In the genomic region with DNA sequence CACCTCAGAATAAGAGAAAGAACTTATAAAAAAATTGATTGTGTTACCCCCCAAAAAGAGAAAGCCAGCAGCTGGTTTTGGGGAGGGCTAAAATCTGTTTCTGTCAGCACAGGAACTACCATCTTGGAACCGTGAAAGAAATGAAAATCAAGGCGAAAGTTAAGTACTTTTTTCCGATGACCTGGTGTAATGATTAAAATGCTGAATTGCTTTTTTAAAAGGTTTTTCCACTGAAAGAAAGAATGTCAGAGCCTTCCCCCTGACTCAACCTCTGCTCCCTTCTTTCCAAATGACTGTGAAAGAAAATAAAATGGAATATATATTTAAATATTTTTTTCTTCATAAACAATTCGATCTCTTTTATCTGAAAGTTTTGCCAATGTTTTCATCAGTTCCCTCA, we compare ENCODE assay signal across 21 cellular contexts.
DNase-seq lines count a peak whose midpoint lies in the region; ATAC-seq, FAIRE-seq and TF ChIP-seq lines count a peak whose summit lies in the region.
"Had no signal": no experiment of that assay in that cellular context is flagged by ENCODE, and none has a peak within 500 bp of the region (broad histone marks: within the 10 kb centered on the region; RNA-seq: fewer than 3 reads in every experiment).

No MANE protein-coding gene starts in this region.

- intact Hi-C loops in K562 (cut with micrococcal nuclease), result no loop called here

- H3K27me3 ChIP-seq in GM23338 (ENCODE audit: insufficient read depth), result no peaks in the 10 kb centered on the region
- H3K27me3 ChIP-seq in H9 (ENCODE audit: insufficient read depth, low read length), result no peaks in the 10 kb centered on the region
- no peaks in the 10 kb centered on the region for H3K27me3 ChIP-seq in K562 (ENCODE audit: control insufficient read depth in 2 of 2, insufficient read depth in 2 of 2, low read length in 2 of 2)
- H3K27me3 ChIP-seq: BLaER1 treated with 17β-estradiol and CSF1 and Interleukin-3, amounts not matched to agents 10 nM and 100 nM had no signal

- WGBS in H9 (ENCODE audit: extremely low coverage, insufficient read length, low lambda C conversion rate), result no CpG with 5 or more reads among the region's 4 CpGs
- WGBS in K562 (ENCODE audit: insufficient coverage, low coverage, missing lambda C conversion rate), result 2% methylated on average over 4 of the region's 4 CpGs

- H2BK120ac ChIP-seq in H9 (ENCODE audit: low read depth, low read length, poor library complexity, severe bottlenecking), result no peak overlapping the region

- H4K20me1 ChIP-seq in GM23338 (replicated peaks; ENCODE audit: insufficient read depth), result no peaks in the 10 kb centered on the region
- no peaks in the 10 kb centered on the region for H4K20me1 ChIP-seq in H9 (ENCODE audit: control insufficient read depth, insufficient read depth, insufficient read length)
- H4K20me1 ChIP-seq in K562 (replicated peaks; ENCODE audit: control insufficient read depth, insufficient read depth, low read length), result no peaks in the 10 kb centered on the region
- H4K20me1 ChIP-seq: BLaER1 treated with 17β-estradiol and CSF1 and Interleukin-3, amounts not matched to agents 10 nM and 100 nM had no signal

- no peak for TF ChIP-seq RAD21 in K562 (CRISPR knock-in tag; conservative IDR thresholded peaks at IDR 0.05 in 1 of 2, IDR thresholded peaks at IDR 0.05 in 1 of 2)

- H3K4me2 ChIP-seq in GM23338, result no peak overlapping the region
- H3K4me2 ChIP-seq in H9 (ENCODE audit: insufficient read depth, insufficient read length, low read length), result no peak overlapping the region
- H3K4me2 ChIP-seq in K562 (ENCODE audit: insufficient read depth, low read length), result no peak overlapping the region
- H3K4me2 ChIP-seq: A549; BLaER1 treated with 17β-estradiol and CSF1 and Interleukin-3, amounts not matched to agents 10 nM and 100 nM had no signal

- no peak overlapping the region for H2AK5ac ChIP-seq in H9 (ENCODE audit: insufficient read length, low read length)

- H3K4me3 Mint-ChIP-seq in GM23338 (no peak overlapping the region), H9 (no peak overlapping the region)
- H3K4me3 Mint-ChIP-seq: B cell; CD4-positive, alpha-beta T cell; CD8-positive, alpha-beta T cell had no signal

- in situ Hi-C loops in K562 (cut with MboI), result no loop called here

- no peak overlapping the region for H3K4me3 ChIP-seq in GM23338
- H3K4me3 ChIP-seq in K562, result no peak overlapping the region
- H3K4me3 ChIP-seq: A549; BLaER1 treated with 17β-estradiol and CSF1 and Interleukin-3, amounts not matched to agents 10 nM and 100 nM had no signal

- no peak overlapping the region for H2BK20ac ChIP-seq in H9 (ENCODE audit: low read depth, low read length, poor library complexity, severe bottlenecking)

- no peak overlapping the region for H3K23ac ChIP-seq in H9 (ENCODE audit: insufficient read length, low read depth, low read length)

- TF ChIP-seq POLR2A in K562 (conservative IDR thresholded peaks at IDR 0.05), result no peak

- TF ChIP-seq CTCF in GM23338 (conservative IDR thresholded peaks at IDR 0.05; ENCODE audit: low read depth in 2 of 2) (no peak), H9 (conservative IDR thresholded peaks at IDR 0.05) (no peak), K562 (IDR thresholded peaks at IDR 0.05 in 2 of 3, conservative IDR thresholded peaks at IDR 0.05 in 1 of 3; ENCODE audit: insufficient read depth in 2 of 3, low read depth in 1 of 3, low read length in 3 of 3) (no peak)

- no peak overlapping the region for H2BK15ac ChIP-seq in H9 (ENCODE audit: low read depth, low read length)

- no peak overlapping the region for H3T11ph ChIP-seq in H9 (ENCODE audit: low read length)

- no peaks in the 10 kb centered on the region for H3K36me3 Mint-ChIP-seq in GM23338 (ENCODE audit: low read depth)
- H3K36me3 Mint-ChIP-seq in H9 (ENCODE audit: insufficient read depth in 1 of 3, low read depth in 3 of 3), result no peaks in the 10 kb centered on the region
- H3K36me3 Mint-ChIP-seq: CD8-positive, alpha-beta T cell had no signal

- H3K14ac ChIP-seq in H9 (ENCODE audit: insufficient read depth, low read length), result no peak overlapping the region

- H2AFZ ChIP-seq in GM23338, result peak overlapping the region; percentile 57
- peak overlapping the region; percentile 22 for H2AFZ ChIP-seq in H9 (ENCODE audit: low read length)
- no peak overlapping the region for H2AFZ ChIP-seq in K562 (ENCODE audit: low read depth, low read length)

- no peaks in the 10 kb centered on the region for H3K23me2 ChIP-seq in H9 (ENCODE audit: insufficient read length, low read depth, low read length, poor library complexity, severe bottlenecking)

- H3K27ac ChIP-seq in GM23338 (ENCODE audit: low read depth) (no peak overlapping the region), H9 (ENCODE audit: insufficient read length, low read depth, low read length) (no peak overlapping the region), K562 (ENCODE audit: extremely low read depth, low read depth, low read length) (no peak overlapping the region)
- H3K27ac ChIP-seq: A549; BLaER1 treated with 17β-estradiol and CSF1 and Interleukin-3, amounts not matched to agents 10 nM and 100 nM; C4-2B had no signal

- FAIRE-seq in K562 (lab: Jason Lieb, UNC), result no peak
- FAIRE-seq: A549, D721Med, G401.6, GM12891 had no signal

- no peak for TF ChIP-seq EP300 in K562 (IDR thresholded peaks at IDR 0.05; ENCODE audit: low read length)

- H3K9ac ChIP-seq in H9 (ENCODE audit: extremely low read depth, insufficient read length, low read length), result no peak overlapping the region
- no peak overlapping the region for H3K9ac ChIP-seq in K562 (ENCODE audit: insufficient read depth in 1 of 2, low read depth in 2 of 2, low read length in 2 of 2)
- H3K9ac ChIP-seq: BLaER1 treated with 17β-estradiol and CSF1 and Interleukin-3, amounts not matched to agents 10 nM and 100 nM had no signal

- no peaks in the 10 kb centered on the region for H3K36me3 ChIP-seq in GM23338 (ENCODE audit: insufficient read depth)
- no peaks in the 10 kb centered on the region for H3K36me3 ChIP-seq in K562 (ENCODE audit: control insufficient read depth, insufficient read depth, low read length)
- H3K36me3 ChIP-seq: BLaER1 treated with 17β-estradiol and CSF1 and Interleukin-3, amounts not matched to agents 10 nM and 100 nM had no signal

- ATAC-seq in GM23338 (no peak), K562 (no peak), HG02840 (IDR thresholded peaks at IDR 0.05; ENCODE audit: low FRiP score, unreplicated experiment) (no peak)
- ATAC-seq: A549; CD8-positive, alpha-beta T cell had no signal

- H3K27ac Mint-ChIP-seq in GM23338, result no peak overlapping the region
- H3K27ac Mint-ChIP-seq in H9, result no peak overlapping the region
- H3K27ac Mint-ChIP-seq: B cell; CD4-positive, alpha-beta T cell; CD8-positive, alpha-beta T cell had no signal

- no peaks in the 10 kb centered on the region for H3K79me2 ChIP-seq in GM23338 (replicated peaks; ENCODE audit: insufficient read depth)
- H3K79me2 ChIP-seq in H9 (ENCODE audit: insufficient read depth, low read length), result no peaks in the 10 kb centered on the region
- no peaks in the 10 kb centered on the region for H3K79me2 ChIP-seq in K562 (ENCODE audit: control insufficient read depth, insufficient read depth, low read length)

- H3K9me1 ChIP-seq in K562 (ENCODE audit: control insufficient read depth, insufficient read depth, low read length), result no peaks in the 10 kb centered on the region

- no peak overlapping the region for H3K4ac ChIP-seq in H9 (ENCODE audit: low read depth, low read length)

- DNase-seq in GM23338 (ENCODE audit: low spot score) (no peak), H9 (no peak), K562 (ENCODE audit: extremely low read depth in 1 of 4, low spot score in 3 of 4) (no peak), NCI-H1930 (lab: John Stamatoyannopoulos, UW) (no peak), A172 (ENCODE audit: low spot score) (no peak)
- DNase-seq: 8988T; AML-193; Caco-2; Calu3; CD4-positive, alpha-beta T cell; CD8-positive, alpha-beta T cell; DMS79 treated with DMSO at 0.1 percent for 48 hours; GF-D8 had no signal

- H3K9me2 ChIP-seq in GM23338 (ENCODE audit: insufficient read depth), result no peaks in the 10 kb centered on the region

- H3K79me1 ChIP-seq in H9 (ENCODE audit: insufficient read depth, low read depth, low read length, poor library complexity, severe bottlenecking), result no peaks in the 10 kb centered on the region

- no peak overlapping the region for H3K56ac ChIP-seq in H9 (ENCODE audit: insufficient read length, low read depth, low read length)

- no peak overlapping the region for H4K8ac ChIP-seq in H9 (replicated peaks; ENCODE audit: insufficient read length, low read depth, low read length)

- H3K27me3 Mint-ChIP-seq in GM23338 (ENCODE audit: insufficient read depth, low read depth, poor library complexity), result no peaks in the 10 kb centered on the region
- peaks cover 2% of the 10 kb centered on the region; the same call in 1 of the 2 replicates for H3K27me3 Mint-ChIP-seq in H9 (ENCODE audit: low read depth)
- H3K27me3 Mint-ChIP-seq: CD4-positive, alpha-beta T cell had no signal

- CTCF ChIA-PET in K562 (lab: Yijun Ruan, JAX; ENCODE audit: low intra/inter-chr PET ratio), result no interaction called here

- H3K9me3 ChIP-seq in H9 (ENCODE audit: control insufficient read depth, low read depth, low read length), result no peaks in the 10 kb centered on the region
- H3K9me3 ChIP-seq in K562 (replicated peaks; ENCODE audit: control insufficient read depth, insufficient read depth, low read depth, low read length), result no peaks in the 10 kb centered on the region
- H3K9me3 ChIP-seq: A549, Caco-2 had no signal

- no peak overlapping the region for H4K91ac ChIP-seq in H9 (ENCODE audit: insufficient read length, low read depth, low read length)

- POLR2A ChIA-PET in K562 (lab: Yijun Ruan, JAX), result no interaction called here

- no peak overlapping the region for H4K5ac ChIP-seq in H9 (ENCODE audit: insufficient read length, low read depth, low read length)

- no peak overlapping the region for H3K18ac ChIP-seq in H9 (ENCODE audit: insufficient read length, low read depth, low read length)

- no peak overlapping the region for H2BK5ac ChIP-seq in H9 (ENCODE audit: insufficient read length, low read length)

- H3K4me1 ChIP-seq in GM23338 (ENCODE audit: insufficient read depth) (no peaks in the 10 kb centered on the region), H9 (ENCODE audit: insufficient read depth, low read length) (no peaks in the 10 kb centered on the region; the same call in 1 of the 2 replicates), K562 (replicated peaks in 1 of 2; ENCODE audit: control insufficient read depth in 2 of 2, insufficient read depth in 2 of 2, low read length in 2 of 2) (no peaks in the 10 kb centered on the region)
- H3K4me1 ChIP-seq: A549; BLaER1 treated with 17β-estradiol and CSF1 and Interleukin-3, amounts not matched to agents 10 nM and 100 nM; Caco-2 had no signal

- H3K4me1 Mint-ChIP-seq in GM23338 (peaks cover 5% of the 10 kb centered on the region), H9 (peaks cover 5 to 6% of the 10 kb centered on the region in 2 experiments)
- H3K4me1 Mint-ChIP-seq: B cell had no signal

- no TSS peak for BruUV-seq in K562 (replicated peaks; lab: Mats Ljungman, UMichigan)

- no peak overlapping the region for H2BK12ac ChIP-seq in H9 (ENCODE audit: insufficient read length, low read depth, low read length)

- H3K9me3 Mint-ChIP-seq in GM23338, result no peaks in the 10 kb centered on the region; the same call in 1 of the 3 replicates
- peaks cover 0 to under 1% of the 10 kb centered on the region in 2 experiments; a peak in 2 of 5 replicates for H3K9me3 Mint-ChIP-seq in H9

- H3F3A ChIP-seq in GM23338 (replicated peaks; ENCODE audit: low read depth), result no peaks in the 10 kb centered on the region
